Comparison of ENCODE assay signal across 1 cellular context in the genomic region with DNA sequence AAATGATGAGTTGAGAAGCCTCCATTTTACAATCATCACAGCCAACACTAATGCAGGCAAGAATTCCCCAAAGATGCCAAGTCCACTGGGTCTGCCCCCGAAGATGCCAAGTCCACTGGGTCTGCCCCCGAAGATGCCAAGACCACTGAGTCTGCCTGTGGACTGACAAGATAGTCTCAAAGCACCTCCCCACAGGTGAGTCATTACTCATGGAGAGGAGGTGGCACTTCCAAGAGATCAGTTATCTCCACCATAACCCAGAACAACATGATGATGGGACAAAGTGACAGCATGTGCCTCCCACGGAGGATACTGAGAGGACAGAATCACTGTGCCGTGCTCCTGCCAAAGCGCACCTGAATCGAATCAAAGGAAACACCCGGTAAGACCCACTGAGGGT.
TF ChIP-seq lines count a peak whose summit lies in the region.

No MANE protein-coding gene starts in this region.

TF ChIP-seq in endothelial cell of umbilical vein, 7 proteins besides CTCF, POLR2A, EP300 and RAD21:
- no peak for TF ChIP-seq FOS (IDR thresholded peaks at IDR 0.05; ENCODE audit: borderline replicate concordance, insufficient read depth, low read length)
- TF ChIP-seq, protein P1, sequence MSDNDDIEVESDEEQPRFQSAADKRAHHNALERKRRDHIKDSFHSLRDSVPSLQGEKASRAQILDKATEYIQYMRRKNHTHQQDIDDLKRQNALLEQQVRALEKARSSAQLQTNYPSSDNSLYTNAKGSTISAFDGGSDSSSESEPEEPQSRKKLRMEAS (IDR thresholded peaks at IDR 0.05; ENCODE audit: insufficient read depth, insufficient read length) = no peak
- no peak for TF ChIP-seq EZH2 (IDR thresholded peaks at IDR 0.05; ENCODE audit: borderline replicate concordance, low read depth, low read length, severe bottlenecking)
- no peak for TF ChIP-seq JUN (IDR thresholded peaks at IDR 0.05; ENCODE audit: borderline replicate concordance, insufficient read depth, insufficient read length, low read depth)
- no peak for TF ChIP-seq GATA2 (IDR thresholded peaks at IDR 0.05; ENCODE audit: insufficient read depth, insufficient read length, low read depth, low read length)
- no peak for TF ChIP-seq MYC (IDR thresholded peaks at IDR 0.05; ENCODE audit: low read depth, low read length)
- no peak for TF ChIP-seq POLR2AphosphoS5 (IDR thresholded peaks at IDR 0.05; ENCODE audit: insufficient read depth, low read depth, low read length)
